27 cellular contexts compared by ENCODE assay signal in genomic region chr1:106584127-106584526, GRCh38.
"Had no signal": no experiment of that assay in that cellular context is flagged by ENCODE, and none has a peak within 500 bp of the region (broad histone marks: within the 10 kb centered on the region; RNA-seq: fewer than 3 reads in every experiment).

No MANE protein-coding gene starts in this region.

- H3K9ac ChIP-seq: KMS-11 had no signal

- DNase-seq: activated B cell treated with CpG ODN at 0.5 μM for 24 hours; activated CD4-positive, alpha-beta memory T cell treated with anti-CD3 and anti-CD28 coated beads for 36 hours; activated CD4-positive, alpha-beta T cell treated with anti-CD3 and anti-CD28 coated beads for 1 hour; activated CD4-positive, alpha-beta T cell treated with anti-CD3 and anti-CD28 coated beads, Interleukin-2, amount 10 ng/mL, durations not matched to agents 24 days and 14 days; activated CD8-positive, alpha-beta memory T cell treated with anti-CD3 and anti-CD28 coated beads for 24 hours; activated effector memory CD4-positive, alpha-beta T cell treated with anti-CD3 and anti-CD28 coated beads, Interleukin-2, amount 50 U/mL, for 16 hours; activated naive CD4-positive, alpha-beta T cell treated with Interleukin-2 at 50 U/mL for 16 hours; activated naive CD8-positive, alpha-beta T cell treated with anti-CD3 and anti-CD28 coated beads, Interleukin-2, amount 50 U/mL, for 24 hours; activated T-cell treated with anti-CD3 and anti-CD28 coated beads, Interleukin-2, amount 50 U/mL, for 4 hours; amygdala; caudate nucleus; NCI-H1092; NCI-H1417; NCI-H1694; NCI-H2029; NCI-H2107; NCI-H2171 treated with DMSO at 0.1 percent for 48 hours; NCI-H345; NCI-H510A; NCI-H526 treated with DMSO at 0.1 percent for 48 hours; NCI-H82; T-helper 9 cell had no signal

- ATAC-seq: activated naive CD4-positive, alpha-beta T cell treated with anti-CD3 and anti-CD28 coated beads, Interleukin-2, amount 50 U/mL, for 72 hours; activated naive CD8-positive, alpha-beta T cell treated with anti-CD3 and anti-CD28 coated beads, Interleukin-2, amount 50 U/mL, for 24 hours; activated T-cell treated with anti-CD3 and anti-CD28 coated beads, Interleukin-2, amount 50 U/mL, for 4 hours had no signal

- H3K4me3 Mint-ChIP-seq: activated B cell treated with CpG ODN at 0.5 μM for 24 hours; activated CD4-positive, alpha-beta memory T cell treated with anti-CD3 and anti-CD28 coated beads for 36 hours; activated CD4-positive, alpha-beta T cell treated with anti-CD3 and anti-CD28 coated beads, Interleukin-2, amount 10 ng/mL, durations not matched to agents 24 days and 14 days; activated naive CD8-positive, alpha-beta T cell treated with anti-CD3 and anti-CD28 coated beads, Interleukin-2, amount 50 U/mL, for 24 hours; activated T-cell treated with anti-CD3 and anti-CD28 coated beads, Interleukin-2, amount 50 U/mL, for 4 hours; T-helper 1 cell treated with Interleukin-12 subunit alpha and Interleukin-12 subunit beta and Interleukin-4 antibody, amounts not matched to agents 30 μg/mL and 1 μg/mL, for 36 hours had no signal

- H3K27ac Mint-ChIP-seq: activated B cell treated with CpG ODN at 0.5 μM for 24 hours; activated CD4-positive, alpha-beta memory T cell treated with anti-CD3 and anti-CD28 coated beads for 36 hours; activated naive CD4-positive, alpha-beta T cell treated with anti-CD3 and anti-CD28 coated beads, Interleukin-2, amount 50 U/mL, for 72 hours; activated naive CD8-positive, alpha-beta T cell treated with anti-CD3 and anti-CD28 coated beads, Interleukin-2, amount 50 U/mL, for 24 hours; T-helper 1 cell treated with Interleukin-12 subunit alpha and Interleukin-12 subunit beta and Interleukin-4 antibody, amounts not matched to agents 30 μg/mL and 1 μg/mL, for 36 hours had no signal

- H3K36me3 ChIP-seq: breast epithelium had no signal

- H3K4me1 Mint-ChIP-seq: activated B cell treated with CpG ODN at 0.5 μM for 24 hours; activated CD4-positive, alpha-beta T cell treated with anti-CD3 and anti-CD28 coated beads, Interleukin-2, amount 10 ng/mL, durations not matched to agents 24 days and 14 days; activated naive CD8-positive, alpha-beta T cell treated with anti-CD3 and anti-CD28 coated beads, Interleukin-2, amount 50 U/mL, for 24 hours had no signal

- H3K27me3 Mint-ChIP-seq: activated B cell treated with CpG ODN at 0.5 μM for 24 hours; activated CD4-positive, alpha-beta memory T cell treated with anti-CD3 and anti-CD28 coated beads for 36 hours; activated CD4-positive, alpha-beta T cell treated with anti-CD3 and anti-CD28 coated beads, Interleukin-2, amount 10 ng/mL, durations not matched to agents 24 days and 14 days; activated naive CD8-positive, alpha-beta T cell treated with anti-CD3 and anti-CD28 coated beads, Interleukin-2, amount 50 U/mL, for 24 hours had no signal

- H3K27me3 ChIP-seq: breast epithelium had no signal

- H3K4me1 ChIP-seq: breast epithelium had no signal

- H3K4me3 ChIP-seq: breast epithelium, SK-N-MC had no signal

- H3K36me3 Mint-ChIP-seq: activated CD4-positive, alpha-beta memory T cell treated with anti-CD3 and anti-CD28 coated beads for 36 hours had no signal
